ENCODE assay signal across 27 cellular contexts in genomic region chr19:8544168-8544567, GRCh38. TPM values are rescaled to one million over a fixed set of nuclear protein-coding genes. Genes with fewer than 3 reads are reported as not detected.
"Had no signal": no experiment of that assay in that cellular context is flagged by ENCODE, and none has a peak within 500 bp of the region (broad histone marks: within the 10 kb centered on the region; RNA-seq: fewer than 3 reads in every experiment).

No MANE protein-coding gene starts in this region.

- H3K4me2 ChIP-seq: hepatocyte had no signal

- H3K4me1 Mint-ChIP-seq: mesothelial cell of epicardium had no signal

- H3K27ac ChIP-seq: colonic mucosa, esophagus squamous epithelium, gastrocnemius medialis, hepatocyte, left lung, lower lobe of right lung had no signal

- H3K27ac Mint-ChIP-seq: dendritic cell treated with granulocyte-macrophage colony-stimulating factor and Interleukin-4, amounts not matched to agents 40 ng/mL and 50 ng/mL, for 4 days; mesothelial cell of epicardium had no signal

- H3K9me3 Mint-ChIP-seq: dendritic cell treated with granulocyte-macrophage colony-stimulating factor and Interleukin-4, amounts not matched to agents 40 ng/mL and 50 ng/mL, for 4 days; mesothelial cell of epicardium had no signal

- H3K27me3 ChIP-seq: colonic mucosa, esophagus squamous epithelium, gastrocnemius medialis, hepatocyte, left lung had no signal

- H3K36me3 ChIP-seq: colonic mucosa, gastrocnemius medialis had no signal

- H3K4me3 ChIP-seq: colonic mucosa, esophagus squamous epithelium, gastrocnemius medialis, hepatocyte, left lung, lower lobe of right lung, mucosa of descending colon had no signal

- H3K4me3 Mint-ChIP-seq: dendritic cell treated with granulocyte-macrophage colony-stimulating factor and Interleukin-4, amounts not matched to agents 40 ng/mL and 50 ng/mL, for 4 days; mesothelial cell of epicardium had no signal

- H3K9me3 ChIP-seq: colonic mucosa, esophagus squamous epithelium, gastrocnemius medialis, left lung, lower lobe of right lung, mucosa of descending colon had no signal

- DNase-seq: cerebellar nuclear complex; colonic mucosa; cortex of kidney; effector CD4-positive, alpha-beta T cell; effector memory CD4-positive, alpha-beta T cell; esophagus squamous epithelium; foreskin fibroblast; foreskin melanocyte; gastrocnemius medialis; glutamatergic neuron; head of caudate nucleus; hypothalamus; left cardiac atrium; left ventricle myocardium superior; lower lobe of right lung; mesenchymal stem cell; mucosa of descending colon had no signal

- H3K4me1 ChIP-seq: colonic mucosa, esophagus squamous epithelium, gastrocnemius medialis, lower lobe of right lung had no signal

- ATAC-seq: gastrocnemius medialis, left cardiac atrium, left lung, left ventricle myocardium superior, lower lobe of right lung, mucosa of descending colon had no signal

- H2AFZ ChIP-seq: hepatocyte had no signal

- H3K27me3 Mint-ChIP-seq: dendritic cell treated with granulocyte-macrophage colony-stimulating factor and Interleukin-4, amounts not matched to agents 40 ng/mL and 50 ng/mL, for 4 days had no signal

- H3K79me2 ChIP-seq: hepatocyte had no signal

RNA-seq across cellular contexts. Expression of gene MYO1F, which starts 33.1 kb away (rescaled TPM):
- total RNA-seq: myocyte had no signal

RNA-seq across cellular contexts. Expression of gene PRAM1, which starts 41.7 kb away (rescaled TPM):
- total RNA-seq: dermis microvascular lymphatic vessel endothelial cell, epithelial cell of proximal tubule, glomerular endothelial cell, lung microvascular endothelial cell, myocyte had no signal
- polyA plus RNA-seq: keratinocyte had no signal
